Comparison of ENCODE assay signal across 33 cellular contexts in genomic region chr22:43208703-43209522, GRCh38.
"Had no signal": no experiment of that assay in that cellular context is flagged by ENCODE, and none has a peak within 500 bp of the region (broad histone marks: within the 10 kb centered on the region; RNA-seq: fewer than 3 reads in every experiment).

No MANE protein-coding gene starts in this region.

- H3K4me3 Mint-ChIP-seq: activated B cell treated with CpG ODN at 0.5 μM for 24 hours; activated CD4-positive, alpha-beta memory T cell treated with anti-CD3 and anti-CD28 coated beads, Interleukin-2, amount 10 ng/mL, durations not matched to agents 7 days and 5 days; activated CD4-positive, alpha-beta T cell treated with anti-CD3 and anti-CD28 coated beads, Interleukin-2, amount 10 ng/mL, durations not matched to agents 7 days and 5 days; activated CD8-positive, alpha-beta memory T cell treated with anti-CD3 and anti-CD28 coated beads, Interleukin-2, amount 10 ng/mL, durations not matched to agents 7 days and 5 days; activated CD8-positive, alpha-beta T cell treated with anti-CD3 and anti-CD28 coated beads, Interleukin-2, amount 10 ng/mL, durations not matched to agents 7 days and 5 days; activated naive CD8-positive, alpha-beta T cell treated with anti-CD3 and anti-CD28 coated beads for 36 hours; activated T-cell treated with anti-CD3 and anti-CD28 coated beads, Interleukin-2, amount 50 U/mL, for 24 hours; T-helper 1 cell treated with Interleukin-12 subunit alpha and Interleukin-12 subunit beta and Interleukin-4 antibody, amounts not matched to agents 30 μg/mL and 1 μg/mL, for 36 hours; T-helper 2 cell treated with Interferon-gamma antibody and Interleukin-4, amounts not matched to agents 5 μg/mL and 100 μg/mL, for 36 hours had no signal

- H3K4me3 ChIP-seq: adrenal gland, ascending aorta, breast epithelium had no signal

- H3K4me1 Mint-ChIP-seq: activated CD8-positive, alpha-beta memory T cell treated with anti-CD3 and anti-CD28 coated beads, Interleukin-2, amount 10 ng/mL, durations not matched to agents 7 days and 5 days had no signal

- H3K4me1 ChIP-seq: adrenal gland, ascending aorta, breast epithelium had no signal

- H3K27me3 ChIP-seq: adrenal gland, ascending aorta, brain microvascular endothelial cell, breast epithelium had no signal

- H3K27me3 Mint-ChIP-seq: activated CD4-positive, alpha-beta memory T cell treated with anti-CD3 and anti-CD28 coated beads, Interleukin-2, amount 10 ng/mL, durations not matched to agents 7 days and 5 days; activated CD4-positive, alpha-beta T cell treated with anti-CD3 and anti-CD28 coated beads, Interleukin-2, amount 10 ng/mL, durations not matched to agents 7 days and 5 days; activated CD8-positive, alpha-beta memory T cell treated with anti-CD3 and anti-CD28 coated beads, Interleukin-2, amount 10 ng/mL, durations not matched to agents 7 days and 5 days; activated naive CD8-positive, alpha-beta T cell treated with anti-CD3 and anti-CD28 coated beads for 36 hours; activated T-cell treated with anti-CD3 and anti-CD28 coated beads, Interleukin-2, amount 50 U/mL, for 24 hours had no signal

- FAIRE-seq: TTC549 had no signal

- ATAC-seq: activated CD8-positive, alpha-beta memory T cell treated with anti-CD3 and anti-CD28 coated beads, Interleukin-2, amount 10 ng/mL, durations not matched to agents 7 days and 5 days; activated CD8-positive, alpha-beta T cell treated with anti-CD3 and anti-CD28 coated beads, Interleukin-2, amount 10 ng/mL, durations not matched to agents 7 days and 5 days; activated naive CD4-positive, alpha-beta T cell treated with anti-CD3 and anti-CD28 coated beads, Interleukin-2, amount 50 U/mL, for 72 hours had no signal

- H3K9me3 ChIP-seq: adrenal gland, ascending aorta, breast epithelium had no signal

- H3K9me3 Mint-ChIP-seq: activated B cell treated with CpG ODN at 0.5 μM for 24 hours; activated CD4-positive, alpha-beta memory T cell treated with anti-CD3 and anti-CD28 coated beads, Interleukin-2, amount 10 ng/mL, durations not matched to agents 7 days and 5 days; activated CD4-positive, alpha-beta T cell treated with anti-CD3 and anti-CD28 coated beads, Interleukin-2, amount 10 ng/mL, durations not matched to agents 7 days and 5 days; activated naive CD4-positive, alpha-beta T cell treated with anti-CD3 and anti-CD28 coated beads, Interleukin-2, amount 50 U/mL, for 72 hours; activated naive CD8-positive, alpha-beta T cell treated with anti-CD3 and anti-CD28 coated beads for 36 hours; activated T-cell treated with anti-CD3 and anti-CD28 coated beads, Interleukin-2, amount 50 U/mL, for 24 hours; activated T-helper 2 cell treated with anti-CD3 and anti-CD28 coated beads, Interferon-gamma antibody, Interleukin-2, Interleukin-4, amounts not matched to agents 10 μg/mL and 5 μg/mL and 100 μg/mL, durations not matched to agents 14 hours and 24 hours and 36 hours; T-helper 1 cell treated with Interleukin-12 subunit alpha and Interleukin-12 subunit beta and Interleukin-4 antibody, amounts not matched to agents 30 μg/mL and 1 μg/mL, for 36 hours; T-helper 2 cell treated with Interferon-gamma antibody and Interleukin-4, amounts not matched to agents 5 μg/mL and 100 μg/mL, for 36 hours had no signal

- H3K27ac Mint-ChIP-seq: activated B cell treated with CpG ODN at 0.5 μM for 24 hours; activated CD4-positive, alpha-beta memory T cell treated with anti-CD3 and anti-CD28 coated beads, Interleukin-2, amount 10 ng/mL, durations not matched to agents 7 days and 5 days; activated CD4-positive, alpha-beta T cell treated with anti-CD3 and anti-CD28 coated beads, Interleukin-2, amount 10 ng/mL, durations not matched to agents 7 days and 5 days; activated CD8-positive, alpha-beta memory T cell treated with anti-CD3 and anti-CD28 coated beads, Interleukin-2, amount 10 ng/mL, durations not matched to agents 7 days and 5 days; activated CD8-positive, alpha-beta T cell treated with anti-CD3 and anti-CD28 coated beads, Interleukin-2, amount 10 ng/mL, durations not matched to agents 7 days and 5 days; activated naive CD4-positive, alpha-beta T cell treated with anti-CD3 and anti-CD28 coated beads, Interleukin-2, amount 50 U/mL, for 72 hours; activated naive CD8-positive, alpha-beta T cell treated with anti-CD3 and anti-CD28 coated beads for 36 hours; activated T-cell treated with anti-CD3 and anti-CD28 coated beads, Interleukin-2, amount 50 U/mL, for 24 hours; activated T-helper 2 cell treated with anti-CD3 and anti-CD28 coated beads, Interferon-gamma antibody, Interleukin-2, Interleukin-4, amounts not matched to agents 10 μg/mL and 5 μg/mL and 100 μg/mL, durations not matched to agents 14 hours and 24 hours and 36 hours; T-helper 1 cell treated with Interleukin-12 subunit alpha and Interleukin-12 subunit beta and Interleukin-4 antibody, amounts not matched to agents 30 μg/mL and 1 μg/mL, for 36 hours; T-helper 2 cell treated with Interferon-gamma antibody and Interleukin-4, amounts not matched to agents 5 μg/mL and 100 μg/mL, for 36 hours had no signal

- H3K36me3 Mint-ChIP-seq: activated CD8-positive, alpha-beta memory T cell treated with anti-CD3 and anti-CD28 coated beads, Interleukin-2, amount 10 ng/mL, durations not matched to agents 7 days and 5 days; activated naive CD4-positive, alpha-beta T cell treated with anti-CD3 and anti-CD28 coated beads, Interleukin-2, amount 50 U/mL, for 72 hours; activated naive CD8-positive, alpha-beta T cell treated with anti-CD3 and anti-CD28 coated beads for 36 hours had no signal

- DNase-seq: activated B cell treated with CpG ODN at 0.5 μM for 24 hours; activated CD4-positive, alpha-beta memory T cell treated with anti-CD3 and anti-CD28 coated beads, Interleukin-2, amount 10 ng/mL, durations not matched to agents 7 days and 5 days; activated CD4-positive, alpha-beta T cell treated with anti-CD3 and anti-CD28 coated beads for 4 hours; activated CD4-positive, alpha-beta T cell treated with anti-CD3 and anti-CD28 coated beads, Interleukin-2, amount 10 ng/mL, durations not matched to agents 7 days and 5 days; activated CD4-positive, alpha-beta T cell treated with anti-CD3 and anti-CD28 coated beads, Interleukin-2, amount 50 U/mL, for 48 hours; activated CD4-positive, CD25-positive, alpha-beta regulatory T cell treated with anti-CD3 and anti-CD28 coated beads, Interleukin-2, amount 50 U/mL, for 72 hours; activated CD8-positive, alpha-beta memory T cell treated with anti-CD3 and anti-CD28 coated beads for 24 hours; activated CD8-positive, alpha-beta memory T cell treated with anti-CD3 and anti-CD28 coated beads, Interleukin-2, amount 10 ng/mL, durations not matched to agents 7 days and 5 days; activated CD8-positive, alpha-beta memory T cell treated with anti-CD3 and anti-CD28 coated beads, Interleukin-2, amount 50 U/mL, for 48 hours; activated CD8-positive, alpha-beta T cell treated with anti-CD3 and anti-CD28 coated beads, Interleukin-2, amount 10 ng/mL, durations not matched to agents 7 days and 5 days; activated effector memory CD4-positive, alpha-beta T cell treated with Interleukin-2 at 50 U/mL for 16 hours; activated gamma-delta T cell; activated naive CD4-positive, alpha-beta T cell treated with anti-CD3 and anti-CD28 coated beads, Interleukin-2, amount 50 U/mL, for 16 hours; activated naive CD4-positive, alpha-beta T cell treated with Interleukin-2 at 50 U/mL for 16 hours; activated naive CD8-positive, alpha-beta T cell treated with anti-CD3 and anti-CD28 coated beads for 36 hours; activated T-cell treated with anti-CD3 and anti-CD28 coated beads, Interleukin-2, amount 50 U/mL, for 24 hours; activated T-cell treated with anti-CD3 and anti-CD28 coated beads, Interleukin-2, amount 50 U/mL, for 48 hours; adrenal gland; amniotic stem cell; brain microvascular endothelial cell; central memory CD4-positive, alpha-beta T cell; SW 1271; T-helper 1 cell; T-helper 2 cell; T-helper 9 cell had no signal

- H3K36me3 ChIP-seq: adrenal gland, ascending aorta, brain microvascular endothelial cell, breast epithelium had no signal

- H3K27ac ChIP-seq: adrenal gland, ascending aorta, brain microvascular endothelial cell, breast epithelium, VCaP had no signal
